27 cellular contexts compared by ENCODE assay signal in the genomic region with DNA sequence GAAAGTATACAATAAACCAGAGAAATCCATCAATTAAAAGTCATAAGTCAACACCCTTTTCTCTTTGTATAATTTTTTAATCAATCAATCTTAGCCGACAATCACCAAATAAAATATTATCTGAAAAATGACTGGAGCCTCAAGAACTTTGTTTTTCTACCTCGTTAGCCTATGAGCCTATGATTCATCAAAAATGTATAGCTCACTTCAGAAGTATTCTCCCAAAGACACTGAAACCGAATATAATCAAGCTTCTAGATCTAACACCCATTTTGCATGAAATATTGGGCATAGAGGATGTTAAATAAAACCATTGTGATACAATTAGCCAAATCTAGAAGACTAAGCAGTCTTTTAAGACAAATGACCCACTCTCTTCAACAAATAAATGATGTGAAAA. TPM values are rescaled to one million over a fixed set of nuclear protein-coding genes. Genes with fewer than 3 reads are reported as not detected.
DNase-seq lines count a peak whose midpoint lies in the region; ATAC-seq, FAIRE-seq and TF ChIP-seq lines count a peak whose summit lies in the region.
"Had no signal": no experiment of that assay in that cellular context is flagged by ENCODE, and none has a peak within 500 bp of the region (broad histone marks: within the 10 kb centered on the region; RNA-seq: fewer than 3 reads in every experiment).

No MANE protein-coding gene starts in this region.

- H3K9me3 Mint-ChIP-seq in chondrocyte (ENCODE audit: low read depth), result no peaks in the 10 kb centered on the region
- H3K9me3 Mint-ChIP-seq: brain; T-helper 1 cell treated with Interleukin-12 subunit alpha and Interleukin-12 subunit beta and Interleukin-4 antibody, amounts not matched to agents 30 μg/mL and 1 μg/mL, for 36 hours had no signal

- peak overlapping the region; percentile 4; the same call in 1 of the 2 replicates for H2AFZ ChIP-seq in PC-9

- TF ChIP-seq POLR2A in H54 (IDR thresholded peaks at IDR 0.05; ENCODE audit: low read depth, low read length) (no peak), adrenal gland (IDR thresholded peaks at IDR 0.05) (no peak)

- H3K36me3 Mint-ChIP-seq in chondrocyte (ENCODE audit: low read depth), result no peaks in the 10 kb centered on the region
- H3K36me3 Mint-ChIP-seq: brain had no signal

- no peaks in the 10 kb centered on the region for H4K20me1 ChIP-seq in PC-9 (ENCODE audit: insufficient read depth)
- H4K20me1 ChIP-seq: BLaER1 treated with 17β-estradiol and CSF1 and Interleukin-3, amounts not matched to agents 10 nM and 100 nM had no signal

- POLR2A ChIA-PET in PC-9 (lab: Charles Lee; ENCODE audit: unreplicated experiment), result no interaction called here

- peak overlapping the region; percentile 10; the same call in 1 of the 2 replicates for H3K4me2 ChIP-seq in PC-9
- H3K4me2 ChIP-seq: BLaER1 treated with 17β-estradiol and CSF1 and Interleukin-3, amounts not matched to agents 10 nM and 100 nM had no signal

- no peak overlapping the region for H3K27ac ChIP-seq in PC-9
- no peak overlapping the region for H3K27ac ChIP-seq in adrenal gland
- H3K27ac ChIP-seq: BLaER1 treated with 17β-estradiol and CSF1 and Interleukin-3, amounts not matched to agents 10 nM and 100 nM; right lobe of liver; suprapubic skin had no signal

- H3K4me3 Mint-ChIP-seq in chondrocyte (ENCODE audit: unreplicated experiment), result no peak overlapping the region
- H3K4me3 Mint-ChIP-seq: brain; T-helper 1 cell treated with Interleukin-12 subunit alpha and Interleukin-12 subunit beta and Interleukin-4 antibody, amounts not matched to agents 30 μg/mL and 1 μg/mL, for 36 hours had no signal

- H3K4me1 Mint-ChIP-seq in chondrocyte (ENCODE audit: low read depth), result peaks cover 7% of the 10 kb centered on the region
- H3K4me1 Mint-ChIP-seq: brain had no signal

- WGBS in adrenal gland, 4 donors, result 71 to 81% (median 75%) methylated on average over 3 of the region's 3 CpGs

- DNase-seq in H54 (ENCODE audit: insufficient read length, low spot score) (no peak), PC-9 (peak in 1 of 2 experiments; percentile 45), chondrocyte (ENCODE audit: low spot score) (no peak), non-pigmented ciliary epithelial cell (ENCODE audit: low read depth) (peak; percentile 36), posterior vena cava (ENCODE audit: low spot score) (no peak), adrenal gland (no peak)
- DNase-seq: activated CD4-positive, alpha-beta T cell treated with anti-CD3 and anti-CD28 coated beads for 4 hours; activated CD8-positive, alpha-beta memory T cell treated with anti-CD3 and anti-CD28 coated beads for 24 hours; activated gamma-delta T cell; Caco-2; DMS79 treated with DMSO at 0.1 percent for 48 hours; mesenchymal stem cell; NCI-H1417 treated with DMSO at 0.1 percent for 48 hours; NCI-H446; NCI-H774; right lobe of liver; stimulated activated CD4-positive, alpha-beta T cell treated with anti-CD3 and anti-CD28 coated beads, Interleukin-15, amount 100 ng/mL, for 24 hours; stimulated activated naive CD4-positive, alpha-beta T cell had no signal

- intact Hi-C loops in PC-9 (cut with micrococcal nuclease; ENCODE audit: unreplicated experiment) (no loop called here), posterior vena cava (cut with DNase I) (loop anchor here in 1 of 2 donors (10.0 kb wide), 1 partner anchor 455 kb away; no protein-coding TSS in a partner anchor), adrenal gland (cut with DNase I) (loop anchor here in 1 of 2 donors (10.0 kb wide), 2 partner anchors 145 to 455 kb away; partner anchors contain the start of gene OLFML3)

- CTCF ChIA-PET in PC-9 (lab: Charles Lee), result no interaction called here

- H3K27me3 ChIP-seq in PC-9 (ENCODE audit: insufficient read depth, low read depth) (no peaks in the 10 kb centered on the region), adrenal gland (no peaks in the 10 kb centered on the region)
- H3K27me3 ChIP-seq: BLaER1 treated with 17β-estradiol and CSF1 and Interleukin-3, amounts not matched to agents 10 nM and 100 nM; right lobe of liver; suprapubic skin had no signal

- no peaks in the 10 kb centered on the region for H3K36me3 ChIP-seq in PC-9 (ENCODE audit: low read depth)
- H3K36me3 ChIP-seq in adrenal gland (replicated peaks in 1 of 2), result no peaks in the 10 kb centered on the region
- H3K36me3 ChIP-seq: right lobe of liver, suprapubic skin had no signal

- peaks cover 3% of the 10 kb centered on the region for H3K27me3 Mint-ChIP-seq in chondrocyte (ENCODE audit: low read depth)

- H3K4me1 ChIP-seq in PC-9 (replicated peaks; ENCODE audit: insufficient read depth) (0 out of 2 replicates have a peak, but pooled peaks cover 4% of the 10 kb centered on the region), adrenal gland (replicated peaks in 1 of 2) (no peaks in the 10 kb centered on the region)
- H3K4me1 ChIP-seq: Caco-2, right lobe of liver, suprapubic skin had no signal

- no peak for TF ChIP-seq CTCF in PC-9 (conservative IDR thresholded peaks at IDR 0.05)
- TF ChIP-seq CTCF in chondrocyte (IDR thresholded peaks at IDR 0.05), result no peak
- TF ChIP-seq CTCF in adrenal gland (IDR thresholded peaks at IDR 0.05), result no peak

- peak; percentile 85 for FAIRE-seq in H54 (lab: Jason Lieb, UNC)

- no TSS peak for BruUV-seq in PC-9 (replicated peaks; lab: Mats Ljungman, UMichigan)

- ATAC-seq in GM18861 (IDR thresholded peaks at IDR 0.05; ENCODE audit: unreplicated experiment), result no peak
- ATAC-seq in HG03139 (IDR thresholded peaks at IDR 0.05; ENCODE audit: unreplicated experiment), result no peak
- ATAC-seq: left lobe of liver, right lobe of liver had no signal

- no peaks in the 10 kb centered on the region for H3F3A ChIP-seq in PC-9 (ENCODE audit: insufficient read depth, low read depth)

- H3K79me2 ChIP-seq in PC-9 (ENCODE audit: low read depth), result no peaks in the 10 kb centered on the region

- H3K4me3 ChIP-seq in PC-9, result no peak overlapping the region
- no peak overlapping the region for H3K4me3 ChIP-seq in adrenal gland
- H3K4me3 ChIP-seq: BLaER1 treated with 17β-estradiol and CSF1 and Interleukin-3, amounts not matched to agents 10 nM and 100 nM; right lobe of liver; suprapubic skin had no signal

- H3K9me2 ChIP-seq in PC-9 (ENCODE audit: insufficient read depth), result no peaks in the 10 kb centered on the region

- H3K9me3 ChIP-seq in PC-9 (ENCODE audit: insufficient read depth, low read depth), result no peaks in the 10 kb centered on the region
- no peaks in the 10 kb centered on the region for H3K9me3 ChIP-seq in adrenal gland (replicated peaks in 1 of 3)
- H3K9me3 ChIP-seq: BLaER1 treated with 17β-estradiol and CSF1 and Interleukin-3, amounts not matched to agents 10 nM and 100 nM; Caco-2; right lobe of liver; suprapubic skin had no signal

- peak overlapping the region; percentile 3 for H3K27ac Mint-ChIP-seq in chondrocyte (ENCODE audit: unreplicated experiment)
- H3K27ac Mint-ChIP-seq: brain; progenitor cell of endocrine pancreas; T-helper 1 cell treated with Interleukin-12 subunit alpha and Interleukin-12 subunit beta and Interleukin-4 antibody, amounts not matched to agents 30 μg/mL and 1 μg/mL, for 36 hours had no signal

RNA-seq across cellular contexts. Expression of gene RSBN1, which starts 17.8 kb away (rescaled TPM):
- total RNA-seq in PC-9 (2021), result 11.3 and 12.3 TPM in 2 replicates
- total RNA-seq in chondrocyte, result 10.9 to 12.5 TPM (median 11.8 TPM) in 3 replicates
- 10 to 100 TPM; 14.4 to 16.2 TPM for total RNA-seq in posterior vena cava
- total RNA-seq in adrenal gland, result 10 to 100 TPM; 12.1 to 33.0 (median 16.7) TPM
- 10 to 100 TPM in 1 of 3 donors, 1 to 10 TPM in 2; 3.9 to 10.5 (median 6.0) TPM for polyA plus RNA-seq in adrenal gland

RNA-seq across cellular contexts. Expression of gene PTPN22, which starts 41.5 kb away (rescaled TPM):
- total RNA-seq in PC-9 (2021), result 0.11 TPM in 1 of 2 replicates, not detected in the other
- not detected in 3 replicates for total RNA-seq in chondrocyte
- 1 to 10 TPM; 3.9 to 4.6 TPM for total RNA-seq in posterior vena cava
- 1 to 10 TPM; 2.1 to 6.2 (median 3.6) TPM for total RNA-seq in adrenal gland
- polyA plus RNA-seq in adrenal gland, result 1 to 10 TPM; 1.3 to 1.6 (median 1.5) TPM
- total RNA-seq: Caco-2, progenitor cell of endocrine pancreas had no signal

RNA-seq across cellular contexts. Expression of gene BCL2L15, which starts 57.3 kb away (rescaled TPM):
- total RNA-seq in PC-9 (2021), result 0.15 TPM in 1 of 2 replicates, not detected in the other
- total RNA-seq in chondrocyte, result 0.17 to 0.33 TPM (median 0.17 TPM) in 3 replicates
- under 1 TPM; 0.32 to 0.57 TPM for total RNA-seq in posterior vena cava
- 1 to 10 TPM in 2 of 8 donors, under 1 TPM in 4, not detected in 2; 0.07 to 1.3 (median 0.20) TPM for total RNA-seq in adrenal gland
- under 1 TPM; 0.26 to 0.48 (median 0.34) TPM for polyA plus RNA-seq in adrenal gland
- total RNA-seq: M059J had no signal
